In the genomic region with DNA sequence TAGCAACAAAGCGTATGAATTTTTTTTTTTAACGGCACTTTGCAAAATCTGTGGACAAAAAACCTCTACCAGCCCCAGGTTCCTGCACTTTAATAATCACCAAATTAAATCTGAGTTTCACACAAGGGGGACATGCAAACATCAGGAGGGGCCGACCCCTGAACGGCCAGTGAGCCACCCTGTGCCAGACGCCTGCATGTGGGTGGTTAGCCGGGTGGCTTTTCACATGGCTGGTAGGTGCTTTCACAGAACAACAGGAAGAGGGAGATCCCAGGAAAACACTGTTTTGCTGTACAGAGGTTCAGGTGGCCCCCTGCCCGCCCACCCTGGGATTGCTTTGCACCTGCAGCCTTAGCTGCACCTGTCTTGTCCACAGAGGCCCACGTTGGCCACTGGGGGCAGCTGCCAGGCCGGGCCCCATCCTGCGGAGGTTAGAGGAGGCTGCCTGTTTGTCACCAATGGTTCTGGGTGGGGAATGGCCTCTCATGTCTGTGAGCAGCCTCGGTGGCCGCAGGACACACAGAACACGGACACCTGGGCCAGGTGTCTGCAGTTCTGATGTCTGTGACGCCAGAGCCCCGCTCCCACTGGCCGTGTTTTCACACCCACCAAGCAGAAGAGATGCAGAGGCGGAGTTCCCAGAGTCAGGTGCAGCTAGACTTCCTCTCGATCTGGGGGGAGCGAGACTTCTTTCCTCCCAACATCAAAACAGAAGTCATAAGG, we compare ENCODE assay signal across 12 cellular contexts.
DNase-seq lines count a peak whose midpoint lies in the region; ATAC-seq, FAIRE-seq and TF ChIP-seq lines count a peak whose summit lies in the region.
"Had no signal": no experiment of that assay in that cellular context is flagged by ENCODE, and none has a peak within 500 bp of the region (broad histone marks: within the 10 kb centered on the region; RNA-seq: fewer than 3 reads in every experiment).

No MANE protein-coding gene starts in this region.

- no TSS peak for BruUV-seq in HepG2 (replicated peaks; lab: Mats Ljungman, UMichigan)

- H3K4me2 ChIP-seq in HepG2 (ENCODE audit: low read depth, low read length), result no peak overlapping the region

- DNase-seq in HepG2 (ENCODE audit: low spot score) (no peak), right lobe of liver (no peak), RWPE1 (ENCODE audit: low spot score) (no peak), middle frontal gyrus (ENCODE audit: extremely low spot score, low spot score) (no peak), SK-N-DZ (ENCODE audit: low spot score) (no peak), NCI-H510A (lab: John Stamatoyannopoulos, UW) (no peak)
- no peak for DNase-seq in activated naive CD8-positive, alpha-beta T cell treated with anti-CD3 and anti-CD28 coated beads for 36 hours
- DNase-seq in stimulated activated naive CD4-positive, alpha-beta T cell (lab: John Stamatoyannopoulos, UW), result peak; percentile 12 to 74 (median 29)
- DNase-seq: adrenal gland, NCI-H526 had no signal

- POLR2A ChIA-PET in HepG2 (lab: Yijun Ruan, JAX), result no interaction called here
- POLR2A ChIA-PET in RWPE1 (lab: Yijun Ruan, JAX; ENCODE audit: low non-redundant PET), result no interaction called here

- CTCF ChIA-PET in HepG2 (lab: Yijun Ruan, JAX; ENCODE audit: low intra/inter-chr PET ratio, low total read pairs), result no interaction called here
- CTCF ChIA-PET in RWPE1 (lab: Yijun Ruan, JAX), result no interaction called here

- no peaks in the 10 kb centered on the region for H3K27me3 ChIP-seq in HepG2 (ENCODE audit: control insufficient read depth in 1 of 2, insufficient read depth in 2 of 2, low read length in 2 of 2)
- H3K27me3 ChIP-seq in right lobe of liver, result no peaks in the 10 kb centered on the region
- H3K27me3 ChIP-seq: adrenal gland had no signal

- H3K27ac Mint-ChIP-seq in activated naive CD8-positive, alpha-beta T cell treated with anti-CD3 and anti-CD28 coated beads for 36 hours, result peak overlapping the region; percentile 34

- peaks cover 0 to 3% of the 10 kb centered on the region in 2 experiments; a peak in 2 of 5 replicates for H3K36me3 ChIP-seq in HepG2 (replicated peaks in 1 of 2; ENCODE audit: control insufficient read depth in 1 of 2, insufficient read depth in 2 of 2, low read length in 2 of 2)
- no peaks in the 10 kb centered on the region for H3K36me3 ChIP-seq in right lobe of liver
- H3K36me3 ChIP-seq: adrenal gland had no signal

- H3K36me3 Mint-ChIP-seq in activated naive CD8-positive, alpha-beta T cell treated with anti-CD3 and anti-CD28 coated beads for 36 hours, result peaks cover 14% of the 10 kb centered on the region

- no peak overlapping the region for H3K4me3 ChIP-seq in HepG2 (replicated peaks in 1 of 3; ENCODE audit: insufficient read depth in 1 of 3, low read depth in 2 of 3, low read length in 3 of 3)
- no peak overlapping the region for H3K4me3 ChIP-seq in right lobe of liver
- H3K4me3 ChIP-seq: adrenal gland had no signal

- TF ChIP-seq EP300 in HepG2 (IDR thresholded peaks at IDR 0.05; ENCODE audit: low read depth in 2 of 2, low read length in 2 of 2), result no peak
- no peak for TF ChIP-seq EP300 in HepG2 (CRISPR knock-in tag; IDR thresholded peaks at IDR 0.05; ENCODE audit: borderline replicate concordance)

- H2AFZ ChIP-seq in HepG2 (ENCODE audit: low read length), result no peak overlapping the region

- 0 out of 2 replicates have a peak, but pooled peaks cover 3% of the 10 kb centered on the region for H4K20me1 ChIP-seq in HepG2 (ENCODE audit: insufficient read depth, low read length)

- TF ChIP-seq CTCF in HepG2 (CRISPR knock-in tag; IDR thresholded peaks at IDR 0.05), result no peak
- TF ChIP-seq CTCF in right lobe of liver (IDR thresholded peaks at IDR 0.05), result no peak
- TF ChIP-seq CTCF in RWPE1 (conservative IDR thresholded peaks at IDR 0.05; ENCODE audit: low read depth), result no peak

- H3K79me2 ChIP-seq in HepG2 (ENCODE audit: insufficient read depth, low read length), result no peaks in the 10 kb centered on the region

- FAIRE-seq in HepG2 (lab: Jason Lieb, UNC), result no peak
- FAIRE-seq: endometrium, GM18507 had no signal

- no peaks in the 10 kb centered on the region for H3K27me3 Mint-ChIP-seq in activated naive CD8-positive, alpha-beta T cell treated with anti-CD3 and anti-CD28 coated beads for 36 hours

- no peak for TF ChIP-seq RAD21 in HepG2 (CRISPR knock-in tag; IDR thresholded peaks at IDR 0.05)

- intact Hi-C loops in HepG2 (cut with micrococcal nuclease; ENCODE audit: unreplicated experiment) (no loop called here), right lobe of liver (cut with DNase I) (no loop called here)

- in situ Hi-C loops in HepG2 (cut with HindIII; ENCODE audit: extremely low pct_ligation_motif_present, low pct_unique_long_range_greater_than_20kb), result no loop called here

- H3K9me3 ChIP-seq in HepG2 (ENCODE audit: low read length) (no peaks in the 10 kb centered on the region), right lobe of liver (no peaks in the 10 kb centered on the region)
- H3K9me3 ChIP-seq: adrenal gland had no signal

- peaks cover 41% of the 10 kb centered on the region for H3K4me1 Mint-ChIP-seq in activated naive CD8-positive, alpha-beta T cell treated with anti-CD3 and anti-CD28 coated beads for 36 hours

- peaks cover 6% of the 10 kb centered on the region for H3K9me3 Mint-ChIP-seq in activated naive CD8-positive, alpha-beta T cell treated with anti-CD3 and anti-CD28 coated beads for 36 hours

- H3K27ac ChIP-seq in HepG2 (ENCODE audit: extremely low read length, insufficient read depth, low read length) (no peak overlapping the region), right lobe of liver (no peak overlapping the region), RWPE1 (peak overlapping the region; percentile 40)
- H3K27ac ChIP-seq: adrenal gland had no signal

- H3K4me1 ChIP-seq in HepG2 (ENCODE audit: insufficient read depth, low read length), result no peaks in the 10 kb centered on the region
- H3K4me1 ChIP-seq in right lobe of liver, result peaks cover 0 to 11% (median 2%) of the 10 kb centered on the region in 4 donors

- WGBS in HepG2 (ENCODE audit: low lambda C conversion rate), result 95% methylated on average over 13 of the region's 19 CpGs
- WGBS in right lobe of liver (ENCODE audit: insufficient coverage, low coverage, low lambda C conversion rate, missing lambda C conversion rate), result 100% methylated on average over 3 of the region's 19 CpGs

- no peak overlapping the region for H3K4me3 Mint-ChIP-seq in activated naive CD8-positive, alpha-beta T cell treated with anti-CD3 and anti-CD28 coated beads for 36 hours

- TF ChIP-seq POLR2A in HepG2 (IDR thresholded peaks at IDR 0.05; ENCODE audit: insufficient read depth in 1 of 2, low read depth in 2 of 2, low read length in 2 of 2), result no peak
- TF ChIP-seq POLR2A in right lobe of liver (IDR thresholded peaks at IDR 0.05), result no peak

- peak; percentile 55 for ATAC-seq in HepG2
- ATAC-seq in right lobe of liver, result no peak

- H3K9ac ChIP-seq in HepG2 (ENCODE audit: insufficient read depth, low read depth, low read length), result no peak overlapping the region

TF ChIP-seq in HepG2, 621 proteins besides CTCF, POLR2A, EP300 and RAD21 (continues in another document):
- no peak for TF ChIP-seq ZNF607 (CRISPR knock-in tag; IDR thresholded peaks at IDR 0.05; ENCODE audit: borderline replicate concordance)
- TF ChIP-seq, protein P1, sequence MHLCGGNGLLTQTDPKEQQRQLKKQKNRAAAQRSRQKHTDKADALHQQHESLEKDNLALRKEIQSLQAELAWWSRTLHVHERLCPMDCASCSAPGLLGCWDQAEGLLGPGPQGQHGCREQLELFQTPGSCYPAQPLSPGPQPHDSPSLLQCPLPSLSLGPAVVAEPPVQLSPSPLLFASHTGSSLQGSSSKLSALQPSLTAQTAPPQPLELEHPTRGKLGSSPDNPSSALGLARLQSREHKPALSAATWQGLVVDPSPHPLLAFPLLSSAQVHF (CRISPR knock-in tag; IDR thresholded peaks at IDR 0.05), result no peak
- no peak for TF ChIP-seq PITX1 (CRISPR knock-in tag; IDR thresholded peaks at IDR 0.05)
- no peak for TF ChIP-seq AKAP8 (CRISPR knock-in tag; IDR thresholded peaks at IDR 0.05)
- no peak for TF ChIP-seq REL (CRISPR knock-in tag; conservative IDR thresholded peaks at IDR 0.05)
- no peak for TF ChIP-seq NCOR1 (IDR thresholded peaks at IDR 0.05; ENCODE audit: borderline replicate concordance, low read length)
- no peak for TF ChIP-seq KLF15 (CRISPR knock-in tag; IDR thresholded peaks at IDR 0.05; ENCODE audit: borderline replicate concordance)
- no peak for TF ChIP-seq SALL2 (CRISPR knock-in tag; IDR thresholded peaks at IDR 0.05)
- TF ChIP-seq, protein P2, sequence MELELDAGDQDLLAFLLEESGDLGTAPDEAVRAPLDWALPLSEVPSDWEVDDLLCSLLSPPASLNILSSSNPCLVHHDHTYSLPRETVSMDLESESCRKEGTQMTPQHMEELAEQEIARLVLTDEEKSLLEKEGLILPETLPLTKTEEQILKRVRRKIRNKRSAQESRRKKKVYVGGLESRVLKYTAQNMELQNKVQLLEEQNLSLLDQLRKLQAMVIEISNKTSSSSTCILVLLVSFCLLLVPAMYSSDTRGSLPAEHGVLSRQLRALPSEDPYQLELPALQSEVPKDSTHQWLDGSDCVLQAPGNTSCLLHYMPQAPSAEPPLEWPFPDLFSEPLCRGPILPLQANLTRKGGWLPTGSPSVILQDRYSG (CRISPR knock-in tag; IDR thresholded peaks at IDR 0.05), result no peak
- TF ChIP-seq KDM6A (CRISPR knock-in tag; IDR thresholded peaks at IDR 0.05; ENCODE audit: low read depth), result no peak
- TF ChIP-seq, protein P3, sequence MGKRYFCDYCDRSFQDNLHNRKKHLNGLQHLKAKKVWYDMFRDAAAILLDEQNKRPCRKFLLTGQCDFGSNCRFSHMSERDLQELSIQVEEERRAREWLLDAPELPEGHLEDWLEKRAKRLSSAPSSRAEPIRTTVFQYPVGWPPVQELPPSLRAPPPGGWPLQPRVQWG (CRISPR knock-in tag; IDR thresholded peaks at IDR 0.05; ENCODE audit: borderline replicate concordance, low read depth), result no peak
- TF ChIP-seq TEAD3 (CRISPR knock-in tag; optimal IDR thresholded peaks at IDR 0.05; ENCODE audit: borderline replicate concordance), result no peak
- TF ChIP-seq TGIF2 (CRISPR knock-in tag; IDR thresholded peaks at IDR 0.05), result no peak
- TF ChIP-seq YY1 (IDR thresholded peaks at IDR 0.05; ENCODE audit: insufficient read depth, insufficient replicate concordance, low read depth, low read length), result no peak
- no peak for TF ChIP-seq ZNF572 (CRISPR knock-in tag; IDR thresholded peaks at IDR 0.05)
- TF ChIP-seq ZNF547 (CRISPR knock-in tag; IDR thresholded peaks at IDR 0.05), result no peak
- no peak for TF ChIP-seq MAFG (CRISPR knock-in tag; IDR thresholded peaks at IDR 0.05)
- TF ChIP-seq BORCS8-MEF2B (CRISPR knock-in tag; IDR thresholded peaks at IDR 0.05), result no peak
- no peak for TF ChIP-seq ADNP (CRISPR knock-in tag; IDR thresholded peaks at IDR 0.05)

Comparison
In these comparisons a context has a peak if more than half of its experiments do, and no peak if none do; other contexts are left out.
1. DNase-seq: peak in stimulated activated naive CD4-positive, alpha-beta T cell (6 of 6); none in HepG2 (single experiment), right lobe of liver (0 of 3), RWPE1 (single experiment), activated naive CD8-positive, alpha-beta T cell treated with anti-CD3 and anti-CD28 coated beads for 36 hours (single experiment), middle frontal gyrus (single experiment), SK-N-DZ (single experiment) and NCI-H510A (single experiment).